ENCODE assay signal across 14 cellular contexts in genomic region chr11:58061813-58062212, GRCh38. TPM values are rescaled to one million over a fixed set of nuclear protein-coding genes. Genes with fewer than 3 reads are reported as not detected.
DNase-seq lines count a peak whose midpoint lies in the region; ATAC-seq, FAIRE-seq and TF ChIP-seq lines count a peak whose summit lies in the region.
"Had no signal": no experiment of that assay in that cellular context is flagged by ENCODE, and none has a peak within 500 bp of the region (broad histone marks: within the 10 kb centered on the region; RNA-seq: fewer than 3 reads in every experiment).

No MANE protein-coding gene starts in this region.

- TF ChIP-seq CTCF in bronchial epithelial cell (IDR thresholded peaks at IDR 0.05; ENCODE audit: insufficient read depth, low read length, severe bottlenecking) (no peak), pancreas (IDR thresholded peaks at IDR 0.05) (no peak)

- 46% methylated on average over 6 of the region's 6 CpGs for WGBS in pancreas, 2 donors

- H3K36me3 ChIP-seq in bronchial epithelial cell (ENCODE audit: control insufficient read depth, insufficient read depth, low read length) (no peaks in the 10 kb centered on the region), pancreas (no peaks in the 10 kb centered on the region)

- DNase-seq in HS-5 (ENCODE audit: low read depth), result peak; percentile 92
- DNase-seq in bronchial epithelial cell (ENCODE audit: low read depth), result peak; percentile 98
- DNase-seq in pancreas, result no peak
- DNase-seq in islet precursor cell, result no peak
- DNase-seq: activated CD4-positive, alpha-beta T cell treated with anti-CD3 and anti-CD28 coated beads, Interleukin-2, amount 50 U/mL, for 1 hour; activated naive CD4-positive, alpha-beta T cell treated with Interleukin-2 at 50 U/mL for 16 hours; cortex of kidney; NCI-H1048; NCI-H774; right cardiac atrium had no signal

- peaks cover 0 to 6% (median 6%) of the 10 kb centered on the region in 3 donors for H3K4me1 ChIP-seq in pancreas

- H3K27ac ChIP-seq in pancreas, result peak overlapping the region in 3 of 4 donors; percentile 12 to 77 (median 63)

- FAIRE-seq in bronchial epithelial cell (lab: Jason Lieb, UNC), result peak; percentile 76
- no peak for FAIRE-seq in pancreas (lab: Jason Lieb, UNC)

- ATAC-seq in GM18502 (IDR thresholded peaks at IDR 0.05; ENCODE audit: poor library complexity, unreplicated experiment) (peak; percentile 48), pancreas (peak in 2 of 4 donors; percentile 15 to 23), HG03097 (IDR thresholded peaks at IDR 0.05; ENCODE audit: low FRiP score, unreplicated experiment) (no peak), GM19452 (IDR thresholded peaks at IDR 0.05; ENCODE audit: unreplicated experiment) (no peak)
- ATAC-seq: right cardiac atrium had no signal

- intact Hi-C loops in pancreas (cut with DNase I), result no loop called here

- H3K27me3 ChIP-seq in bronchial epithelial cell (ENCODE audit: control insufficient read depth, insufficient read depth, low read length) (no peaks in the 10 kb centered on the region), pancreas (no peaks in the 10 kb centered on the region)

- H3K4me3 ChIP-seq in bronchial epithelial cell (ENCODE audit: low read depth, low read length), result no peak overlapping the region
- no peak overlapping the region for H3K4me3 ChIP-seq in pancreas

- H3K9me3 ChIP-seq in pancreas, result no peaks in the 10 kb centered on the region

RNA-seq across cellular contexts. Expression of gene OR6Q1, which starts 31.1 kb away (rescaled TPM):
- total RNA-seq in bronchial epithelial cell (not detected in 2 replicates), pancreas (not detected)
- not detected for polyA plus RNA-seq in pancreas
- total RNA-seq: H4, right cardiac atrium had no signal
- polyA plus RNA-seq: right cardiac atrium had no signal

RNA-seq across cellular contexts. Expression of gene OR9Q1, which starts 38.1 kb away (rescaled TPM):
- total RNA-seq in bronchial epithelial cell (not detected in 2 replicates), pancreas (not detected)
- not detected for polyA plus RNA-seq in pancreas
- total RNA-seq: H4, right cardiac atrium had no signal
- polyA plus RNA-seq: right cardiac atrium had no signal

Comparison
In these comparisons a context has a peak if more than half of its experiments do, and no peak if none do; other contexts are left out.
1. DNase-seq: peak in HS-5 (single experiment) and bronchial epithelial cell (single experiment); none in pancreas (0 of 6) and islet precursor cell (single experiment).